8 cellular contexts compared by ENCODE assay signal in the genomic region with DNA sequence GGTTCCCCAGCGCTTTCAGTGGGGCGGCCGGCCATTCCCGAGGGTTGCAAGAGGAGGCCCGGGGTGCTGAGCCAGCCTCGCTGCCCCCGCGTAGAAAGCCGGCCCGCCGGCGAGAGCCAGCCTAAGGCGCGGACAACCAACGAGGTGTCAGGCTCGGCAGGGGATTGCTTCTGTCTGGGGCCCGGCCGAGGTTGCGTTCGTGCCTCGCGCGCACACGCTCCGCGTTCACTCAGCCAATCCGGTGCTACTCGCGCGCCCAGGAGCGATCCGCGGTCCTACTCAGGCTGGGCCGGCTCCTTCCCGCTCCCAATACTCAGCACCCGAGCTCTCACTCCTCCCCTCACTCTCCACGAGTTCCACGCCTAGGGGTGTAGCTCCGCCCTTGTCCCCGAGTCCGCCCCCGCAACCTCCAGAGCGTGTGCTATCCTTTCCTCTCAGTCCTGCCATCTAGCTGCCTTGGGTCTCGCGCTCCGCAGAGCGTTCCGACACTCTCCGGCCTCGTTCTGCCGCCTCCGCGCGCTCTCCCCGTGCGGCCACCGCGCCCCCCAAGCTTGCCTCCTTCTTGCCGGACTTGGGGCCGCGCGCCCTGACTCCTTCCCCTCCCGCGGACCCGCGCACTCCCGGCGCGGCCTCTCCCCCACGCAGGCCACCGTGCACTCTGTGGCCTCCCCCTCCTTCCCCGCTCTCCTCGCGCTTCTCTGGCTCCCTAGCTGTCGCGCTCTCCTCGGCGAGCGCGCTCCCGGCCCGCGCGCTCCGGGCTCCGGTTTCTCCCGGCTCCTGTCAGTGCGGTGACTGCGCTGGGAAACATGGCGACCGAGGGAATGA. TPM values are rescaled to one million over a fixed set of nuclear protein-coding genes. Genes with fewer than 3 reads are reported as not detected.
DNase-seq lines count a peak whose midpoint lies in the region; ATAC-seq and TF ChIP-seq lines count a peak whose summit lies in the region.

A gene (plus strand): TSS at position 426 of the 825 bp plus-strand sequence.

- H3K27me3 ChIP-seq in DND-41 (ENCODE audit: insufficient read depth, low read length, poor library complexity) (peaks cover 17% of the 10 kb centered on the region), Karpas-422 (ENCODE audit: low read length) (no peaks in the 10 kb centered on the region), neural cell (ENCODE audit: insufficient read depth, low read depth, low read length) (no peaks in the 10 kb centered on the region), stomach (no peaks in the 10 kb centered on the region)

- TF ChIP-seq CTCF in DND-41 (IDR thresholded peaks at IDR 0.05; ENCODE audit: borderline replicate concordance, extremely low read depth, low read length, poor library complexity, severe bottlenecking) (peak; percentile 49), neural cell (IDR thresholded peaks at IDR 0.05; ENCODE audit: poor library complexity, severe bottlenecking) (peak; percentile 60), stomach (IDR thresholded peaks at IDR 0.05) (peak in 3 of 7 experiments; percentile 13 to 40 (median 17))

- H3K9me3 ChIP-seq in DND-41 (ENCODE audit: insufficient read depth, low read length, severe bottlenecking) = no peaks in the 10 kb centered on the region
- H3K9me3 ChIP-seq in Karpas-422 (ENCODE audit: low read length) = no peaks in the 10 kb centered on the region
- no peaks in the 10 kb centered on the region for H3K9me3 ChIP-seq in neural cell (ENCODE audit: low read length)
- no peaks in the 10 kb centered on the region for H3K9me3 ChIP-seq in stomach

- TF ChIP-seq POLR2A in stomach (IDR thresholded peaks at IDR 0.05) = peak in 2 of 4 donors; percentile 8 to 56

- peaks cover 51% of the 10 kb centered on the region for H3K4me1 ChIP-seq in DND-41 (ENCODE audit: insufficient read depth, low read length)
- H3K4me1 ChIP-seq in Karpas-422 (ENCODE audit: low read length) = peaks cover 27% of the 10 kb centered on the region
- peaks cover 11 to 39% (median 24%) of the 10 kb centered on the region in 4 donors for H3K4me1 ChIP-seq in stomach

- H3K79me2 ChIP-seq in DND-41 (ENCODE audit: insufficient read depth, low read length) (peaks cover 49% of the 10 kb centered on the region), Karpas-422 (ENCODE audit: low read length) (no peaks in the 10 kb centered on the region), neural cell (replicated peaks; ENCODE audit: insufficient read depth, low read length) (peaks cover 34% of the 10 kb centered on the region)

- H3K9me2 ChIP-seq in Karpas-422 (replicated peaks; ENCODE audit: insufficient read depth, low read length) (no peaks in the 10 kb centered on the region), neural cell (ENCODE audit: insufficient read depth, low read length) (no peaks in the 10 kb centered on the region)

- peak within 1 kb of the TSS; percentile 88 for H3K27ac ChIP-seq in DND-41 (ENCODE audit: low read length)
- H3K27ac ChIP-seq in Karpas-422 (ENCODE audit: low read length) = no peak within 1 kb of the TSS
- peak within 1 kb of the TSS; percentile 96 for H3K27ac ChIP-seq in neural cell (ENCODE audit: low read length)
- peak within 1 kb of the TSS; percentile 89 to 98 (median 92) for H3K27ac ChIP-seq in stomach

- H4K20me1 ChIP-seq in DND-41 (ENCODE audit: insufficient read depth, low read length) = peaks cover 34% of the 10 kb centered on the region
- H4K20me1 ChIP-seq in Karpas-422 (ENCODE audit: insufficient read depth, low read depth, low read length) = peaks cover 13% of the 10 kb centered on the region
- H4K20me1 ChIP-seq in neural cell (ENCODE audit: insufficient read depth) = no peaks in the 10 kb centered on the region

- TF ChIP-seq RAD21 in neural cell (conservative IDR thresholded peaks at IDR 0.05) = peak; percentile 28

- WGBS in stomach, 5 donors = 0 to 3% (median 0%) methylated on average over 66 to 91 of the region's 91 CpGs

- peak; percentile 93 for ATAC-seq in DND-41 (ENCODE audit: insufficient read depth, low read depth)
- ATAC-seq in GM21786 (IDR thresholded peaks at IDR 0.05; ENCODE audit: unreplicated experiment) = peak; percentile 79

- H3K4me2 ChIP-seq in DND-41 (ENCODE audit: insufficient read depth, low read length) (peak within 1 kb of the TSS; percentile 92), Karpas-422 (ENCODE audit: low read depth, low read length, poor library complexity, severe bottlenecking) (peak within 1 kb of the TSS; percentile 77), neural cell (ENCODE audit: low read length) (peak within 1 kb of the TSS; percentile 87)

- no peaks in the 10 kb centered on the region for H3F3A ChIP-seq in neural cell (ENCODE audit: insufficient read depth, low read length, poor library complexity, severe bottlenecking)

- H2AFZ ChIP-seq in DND-41 (ENCODE audit: low read depth, low read length) (peak within 1 kb of the TSS; percentile 98), Karpas-422 (ENCODE audit: low read length) (peak within 1 kb of the TSS; percentile 99), neural cell (ENCODE audit: low read depth, low read length) (peak within 1 kb of the TSS; percentile 86)

- H3K9ac ChIP-seq in DND-41 (ENCODE audit: low read depth, low read length) (peak within 1 kb of the TSS; percentile 70), Karpas-422 (ENCODE audit: low read length) (peak within 1 kb of the TSS; percentile 72), neural cell (ENCODE audit: low read length) (peak within 1 kb of the TSS; percentile 94)

- peak; percentile 96 for DNase-seq in DND-41
- DNase-seq in Karpas-422 = peak; percentile 95
- peak; percentile 94 for DNase-seq in SHP77 treated with DMSO at 0.1 percent for 48 hours (lab: John Stamatoyannopoulos, UW)
- DNase-seq in activated gamma-delta T cell (lab: John Stamatoyannopoulos, UW) = peak; percentile 77
- DNase-seq in fibroblast of the conjunctiva (ENCODE audit: low read depth) = peak; percentile 97
- peak; percentile 96 for DNase-seq in stomach

- H3K36me3 ChIP-seq in DND-41 (ENCODE audit: insufficient read depth, low read length) = no peaks in the 10 kb centered on the region; the same call in 1 of the 2 replicates
- no peaks in the 10 kb centered on the region for H3K36me3 ChIP-seq in Karpas-422 (ENCODE audit: insufficient read depth, low read length)
- H3K36me3 ChIP-seq in neural cell (ENCODE audit: insufficient read depth, low read length) = no peaks in the 10 kb centered on the region
- no peaks in the 10 kb centered on the region for H3K36me3 ChIP-seq in stomach

- H3K4me3 ChIP-seq in DND-41 (ENCODE audit: low read depth in 1 of 2, low read length in 2 of 2) (peak within 1 kb of the TSS; percentile 76 to 94), Karpas-422 (ENCODE audit: low read length) (peak within 1 kb of the TSS; percentile 74), neural cell (ENCODE audit: low read length) (peak within 1 kb of the TSS; percentile 90), stomach (peak within 1 kb of the TSS; percentile 87 to 98 (median 94))

- peak; percentile 45 for TF ChIP-seq EP300 in neural cell (conservative IDR thresholded peaks at IDR 0.05; ENCODE audit: poor library complexity, severe bottlenecking)
- TF ChIP-seq EP300 in stomach (IDR thresholded peaks at IDR 0.05) = no peak

- intact Hi-C loops in stomach (cut with DNase I; ENCODE audit: low total_unique reads) = no loop called here

TF ChIP-seq in neural cell, 6 proteins besides CTCF, POLR2A, EP300 and RAD21:
- TF ChIP-seq, protein P1, sequence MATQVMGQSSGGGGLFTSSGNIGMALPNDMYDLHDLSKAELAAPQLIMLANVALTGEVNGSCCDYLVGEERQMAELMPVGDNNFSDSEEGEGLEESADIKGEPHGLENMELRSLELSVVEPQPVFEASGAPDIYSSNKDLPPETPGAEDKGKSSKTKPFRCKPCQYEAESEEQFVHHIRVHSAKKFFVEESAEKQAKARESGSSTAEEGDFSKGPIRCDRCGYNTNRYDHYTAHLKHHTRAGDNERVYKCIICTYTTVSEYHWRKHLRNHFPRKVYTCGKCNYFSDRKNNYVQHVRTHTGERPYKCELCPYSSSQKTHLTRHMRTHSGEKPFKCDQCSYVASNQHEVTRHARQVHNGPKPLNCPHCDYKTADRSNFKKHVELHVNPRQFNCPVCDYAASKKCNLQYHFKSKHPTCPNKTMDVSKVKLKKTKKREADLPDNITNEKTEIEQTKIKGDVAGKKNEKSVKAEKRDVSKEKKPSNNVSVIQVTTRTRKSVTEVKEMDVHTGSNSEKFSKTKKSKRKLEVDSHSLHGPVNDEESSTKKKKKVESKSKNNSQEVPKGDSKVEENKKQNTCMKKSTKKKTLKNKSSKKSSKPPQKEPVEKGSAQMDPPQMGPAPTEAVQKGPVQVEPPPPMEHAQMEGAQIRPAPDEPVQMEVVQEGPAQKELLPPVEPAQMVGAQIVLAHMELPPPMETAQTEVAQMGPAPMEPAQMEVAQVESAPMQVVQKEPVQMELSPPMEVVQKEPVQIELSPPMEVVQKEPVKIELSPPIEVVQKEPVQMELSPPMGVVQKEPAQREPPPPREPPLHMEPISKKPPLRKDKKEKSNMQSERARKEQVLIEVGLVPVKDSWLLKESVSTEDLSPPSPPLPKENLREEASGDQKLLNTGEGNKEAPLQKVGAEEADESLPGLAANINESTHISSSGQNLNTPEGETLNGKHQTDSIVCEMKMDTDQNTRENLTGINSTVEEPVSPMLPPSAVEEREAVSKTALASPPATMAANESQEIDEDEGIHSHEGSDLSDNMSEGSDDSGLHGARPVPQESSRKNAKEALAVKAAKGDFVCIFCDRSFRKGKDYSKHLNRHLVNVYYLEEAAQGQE (IDR thresholded peaks at IDR 0.05; ENCODE audit: borderline replicate concordance) = peak; percentile 70
- peak; percentile 83 for TF ChIP-seq POLR2AphosphoS5 (IDR thresholded peaks at IDR 0.05)
- no peak for TF ChIP-seq EZH2 (IDR thresholded peaks at IDR 0.05; ENCODE audit: borderline replicate concordance, insufficient read depth, low read length, poor library complexity, severe bottlenecking)
- peak; percentile 88 for TF ChIP-seq MXI1 (conservative IDR thresholded peaks at IDR 0.05; ENCODE audit: poor library complexity, severe bottlenecking)
- TF ChIP-seq SMC3 (conservative IDR thresholded peaks at IDR 0.05; ENCODE audit: poor library complexity) = peak; percentile 48
- TF ChIP-seq TAF1 (IDR thresholded peaks at IDR 0.05; ENCODE audit: low read depth) = peak; percentile 89

RNA-seq across cellular contexts. Expression of the gene that starts here (rescaled TPM):
- 4.1 and 7.0 TPM in 2 replicates for total RNA-seq in Karpas-422 (2014; rRNA removed; shearing (Covaris generic); ENCODE audit: low replicate concordance)
- polyA plus RNA-seq in neural cell (118 and 135 TPM in 2 replicates), stomach (10 to 100 TPM; 15.7 to 23.4 (median 18.8) TPM)
- 134 and 192 TPM in 2 replicates for polyA minus RNA-seq in neural cell
- total RNA-seq in stomach = 10 to 100 TPM; 23.9 to 98.7 (median 51.6) TPM
